Comparison of ENCODE assay signal across 8 cellular contexts in the genomic region with DNA sequence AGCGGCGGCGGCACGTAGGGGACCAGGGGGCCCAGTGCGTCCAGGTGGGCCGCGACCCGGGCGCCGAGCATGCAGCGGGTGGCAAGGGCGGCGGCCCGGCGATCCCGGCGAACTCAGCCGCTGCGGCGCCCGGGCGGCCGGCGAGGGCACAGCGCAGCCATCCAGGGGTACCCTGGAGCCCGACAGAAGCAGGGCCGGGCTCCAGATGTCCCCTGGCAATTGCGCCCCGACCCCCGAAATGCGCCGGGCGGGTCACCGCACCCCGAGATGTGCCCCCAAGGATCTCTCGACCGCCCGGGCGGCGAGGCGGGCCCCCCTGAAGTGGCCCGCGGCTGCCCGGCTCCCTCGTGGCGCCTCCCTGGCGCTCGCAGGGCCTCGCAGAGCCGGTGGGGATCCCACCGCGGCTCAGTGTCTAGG. TPM values are rescaled to one million over a fixed set of nuclear protein-coding genes. Genes with fewer than 3 reads are reported as not detected.
DNase-seq lines count a peak whose midpoint lies in the region; ATAC-seq and TF ChIP-seq lines count a peak whose summit lies in the region.
"Not testable (repeated sequence)": the region's sequence is repeated elsewhere in the genome, so short reads cannot be mapped to it uniquely, and the experiment has no call there.

No MANE protein-coding gene starts in this region.

- H3K9me3 Mint-ChIP-seq in T-helper 2 cell treated with Interferon-gamma antibody and Interleukin-4, amounts not matched to agents 5 μg/mL and 100 μg/mL, for 36 hours; stimulated activated memory B cell treated with anti-CD40 and anti-IgM and Interleukin-4, amounts not matched to agents 10 μg/mL and 1 μg/mL and 100 μg/mL, for 72 hours: not testable (repeated sequence)
- H3K9me3 Mint-ChIP-seq in glutamatergic neuron (ENCODE audit: unreplicated experiment) = peaks cover 19% of the 10 kb centered on the region

- DNase-seq in HL-60 (ENCODE audit: low read depth in 1 of 2, low spot score in 1 of 2); T-helper 2 cell treated with Interferon-gamma antibody and Interleukin-4, amounts not matched to agents 5 μg/mL and 100 μg/mL, for 36 hours (ENCODE audit: low spot score); body of pancreas; glutamatergic neuron: not testable (repeated sequence)

- TF ChIP-seq POLR2A in body of pancreas (IDR thresholded peaks at IDR 0.05) = not testable (repeated sequence)

- H3K27me3 Mint-ChIP-seq in T-helper 2 cell treated with Interferon-gamma antibody and Interleukin-4, amounts not matched to agents 5 μg/mL and 100 μg/mL, for 36 hours (ENCODE audit: low read depth); glutamatergic neuron (ENCODE audit: unreplicated experiment); stimulated activated memory B cell treated with anti-CD40 and anti-IgM and Interleukin-4, amounts not matched to agents 10 μg/mL and 1 μg/mL and 100 μg/mL, for 72 hours: not testable (repeated sequence)

- not testable (repeated sequence) for H3K27me3 ChIP-seq in BLaER1; HL-60 (ENCODE audit: insufficient read depth, poor library complexity, severe bottlenecking); body of pancreas; muscle layer of colon (ENCODE audit: control insufficient read depth in 1 of 2, insufficient read depth in 2 of 2, low read length in 2 of 2)

- intact Hi-C loops in body of pancreas (cut with DNase I) = not testable (repeated sequence)

- H3K4me2 ChIP-seq in BLaER1 = peak overlapping the region; percentile 99

- TF ChIP-seq CTCF in HL-60 (IDR thresholded peaks at IDR 0.05; ENCODE audit: insufficient read depth, low read length); body of pancreas (IDR thresholded peaks at IDR 0.05); glutamatergic neuron (IDR thresholded peaks at IDR 0.05; ENCODE audit: partially characterized antibody, unreplicated experiment): not testable (repeated sequence)

- not testable (repeated sequence) for H3K27ac Mint-ChIP-seq in T-helper 2 cell treated with Interferon-gamma antibody and Interleukin-4, amounts not matched to agents 5 μg/mL and 100 μg/mL, for 36 hours; glutamatergic neuron (ENCODE audit: unreplicated experiment)
- peak overlapping the region; percentile 76 for H3K27ac Mint-ChIP-seq in stimulated activated memory B cell treated with anti-CD40 and anti-IgM and Interleukin-4, amounts not matched to agents 10 μg/mL and 1 μg/mL and 100 μg/mL, for 72 hours

- not testable (repeated sequence) for H3K36me3 ChIP-seq in BLaER1; body of pancreas (replicated peaks in 1 of 2; ENCODE audit: insufficient read depth in 1 of 2, low read depth in 2 of 2); muscle layer of colon (ENCODE audit: insufficient read depth, low read length)

- peaks cover 82% of the 10 kb centered on the region for H3K4me1 ChIP-seq in BLaER1
- peaks cover 83% of the 10 kb centered on the region for H3K4me1 ChIP-seq in body of pancreas
- peaks cover 76% of the 10 kb centered on the region for H3K4me1 ChIP-seq in muscle layer of colon (ENCODE audit: insufficient read depth, low read length)

- H3K36me3 Mint-ChIP-seq in T-helper 2 cell treated with Interferon-gamma antibody and Interleukin-4, amounts not matched to agents 5 μg/mL and 100 μg/mL, for 36 hours (ENCODE audit: low read depth) = peaks cover 12% of the 10 kb centered on the region
- not testable (repeated sequence) for H3K36me3 Mint-ChIP-seq in glutamatergic neuron (ENCODE audit: unreplicated experiment)
- H3K36me3 Mint-ChIP-seq in stimulated activated memory B cell treated with anti-CD40 and anti-IgM and Interleukin-4, amounts not matched to agents 10 μg/mL and 1 μg/mL and 100 μg/mL, for 72 hours = peaks cover 16% of the 10 kb centered on the region

- ATAC-seq in GM19463 (IDR thresholded peaks at IDR 0.05; ENCODE audit: unreplicated experiment) = peak; percentile 8
- peak; percentile 13 for ATAC-seq in body of pancreas
- peak; percentile 11 for ATAC-seq in stimulated activated memory B cell treated with anti-CD40 and anti-IgM and Interleukin-4, amounts not matched to agents 10 μg/mL and 1 μg/mL and 100 μg/mL, for 72 hours

- 0% methylated on average over 33 of the region's 52 CpGs; no CpG with 5 or more reads in 1 of the 2 donors for WGBS in body of pancreas, 2 donors

- H3K9me3 ChIP-seq in BLaER1; body of pancreas; muscle layer of colon (ENCODE audit: low read length): not testable (repeated sequence)

- H3K27ac ChIP-seq in BLaER1 = peak overlapping the region; percentile 85
- H3K27ac ChIP-seq in HL-60 (replicated peaks) = peak overlapping the region; percentile 40; the same call in 1 of the 2 replicates
- H3K27ac ChIP-seq in body of pancreas = peak overlapping the region; percentile 4 to 83 (median 60)
- H3K27ac ChIP-seq in muscle layer of colon (ENCODE audit: low read depth, low read length) = peak overlapping the region; percentile 77

- H3K4me3 ChIP-seq in BLaER1 (peak overlapping the region; percentile 80), HL-60 (replicated peaks; ENCODE audit: insufficient read depth, low read length) (peak overlapping the region; percentile 69), body of pancreas (peak overlapping the region; percentile 63 to 82), muscle layer of colon (ENCODE audit: low read depth in 1 of 2, low read length in 2 of 2) (peak overlapping the region; percentile 55 to 87)

- peaks cover 64% of the 10 kb centered on the region for H3K4me1 Mint-ChIP-seq in T-helper 2 cell treated with Interferon-gamma antibody and Interleukin-4, amounts not matched to agents 5 μg/mL and 100 μg/mL, for 36 hours (ENCODE audit: low read depth)
- H3K4me1 Mint-ChIP-seq in glutamatergic neuron (ENCODE audit: low read depth, unreplicated experiment) = peaks cover 37% of the 10 kb centered on the region
- H3K4me1 Mint-ChIP-seq in stimulated activated memory B cell treated with anti-CD40 and anti-IgM and Interleukin-4, amounts not matched to agents 10 μg/mL and 1 μg/mL and 100 μg/mL, for 72 hours = peaks cover 84% of the 10 kb centered on the region

- H4K20me1 ChIP-seq in BLaER1 = peaks cover 70% of the 10 kb centered on the region

- peak overlapping the region; percentile 88 for H3K9ac ChIP-seq in BLaER1
- not testable (repeated sequence) for H3K9ac ChIP-seq in muscle layer of colon (ENCODE audit: low read length)

- peak overlapping the region; percentile 91 for H3K4me3 Mint-ChIP-seq in T-helper 2 cell treated with Interferon-gamma antibody and Interleukin-4, amounts not matched to agents 5 μg/mL and 100 μg/mL, for 36 hours
- H3K4me3 Mint-ChIP-seq in glutamatergic neuron (ENCODE audit: unreplicated experiment) = peak overlapping the region; percentile 90
- H3K4me3 Mint-ChIP-seq in stimulated activated memory B cell treated with anti-CD40 and anti-IgM and Interleukin-4, amounts not matched to agents 10 μg/mL and 1 μg/mL and 100 μg/mL, for 72 hours = peak overlapping the region; percentile 84

RNA-seq across cellular contexts. Expression of a gene that starts 0.3 kb away (rescaled TPM):
- 10 to 100 TPM; 29.8 to 51.1 TPM for total RNA-seq in body of pancreas
- 37.3 TPM for total RNA-seq in glutamatergic neuron (ENCODE audit: unreplicated experiment)

RNA-seq across cellular contexts. Expression of a gene that starts 2.4 kb away (rescaled TPM):
- total RNA-seq in body of pancreas (10 to 100 TPM; 15.0 to 21.4 TPM), glutamatergic neuron (ENCODE audit: unreplicated experiment) (43.0 TPM)
